ENCODE assay signal across 1 cellular context in the genomic region with DNA sequence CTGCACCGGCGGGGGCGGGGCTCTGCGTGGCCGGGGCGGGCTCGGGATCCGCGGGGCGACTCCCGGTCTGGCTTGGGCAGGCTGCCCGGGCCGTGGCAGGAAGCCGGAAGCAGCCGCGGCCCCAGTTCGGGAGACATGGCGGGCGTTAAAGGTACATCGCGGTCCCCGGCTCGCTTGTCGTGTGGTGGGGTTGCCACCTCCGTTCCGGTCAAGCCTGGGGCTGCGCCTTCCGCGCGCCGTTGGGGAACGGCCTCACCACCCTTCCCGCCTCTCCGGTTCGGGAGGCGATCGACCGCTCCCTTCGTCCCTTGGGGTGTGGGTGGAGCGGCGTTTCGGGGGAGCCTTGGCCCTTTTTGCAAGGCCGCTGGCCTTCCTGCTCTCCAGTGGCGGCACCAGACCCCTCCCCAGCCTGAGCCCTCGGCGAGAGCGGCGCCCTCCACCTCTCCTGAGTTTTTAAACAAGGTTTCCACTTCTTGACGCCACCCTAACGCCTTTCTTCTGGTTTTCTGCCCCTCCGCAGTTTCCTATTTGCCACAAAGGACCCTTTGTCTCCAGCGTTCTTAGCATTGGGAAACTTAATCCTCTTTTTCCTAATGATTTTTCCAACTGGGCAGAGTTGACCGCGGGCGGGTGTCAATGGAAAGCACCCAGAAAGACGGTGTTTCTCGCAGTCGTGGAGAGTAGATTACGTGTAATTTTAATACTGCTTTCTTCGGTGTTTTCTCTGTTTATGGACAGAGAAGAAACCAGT.
TF ChIP-seq lines count a peak whose summit lies in the region.

A gene with protein sequence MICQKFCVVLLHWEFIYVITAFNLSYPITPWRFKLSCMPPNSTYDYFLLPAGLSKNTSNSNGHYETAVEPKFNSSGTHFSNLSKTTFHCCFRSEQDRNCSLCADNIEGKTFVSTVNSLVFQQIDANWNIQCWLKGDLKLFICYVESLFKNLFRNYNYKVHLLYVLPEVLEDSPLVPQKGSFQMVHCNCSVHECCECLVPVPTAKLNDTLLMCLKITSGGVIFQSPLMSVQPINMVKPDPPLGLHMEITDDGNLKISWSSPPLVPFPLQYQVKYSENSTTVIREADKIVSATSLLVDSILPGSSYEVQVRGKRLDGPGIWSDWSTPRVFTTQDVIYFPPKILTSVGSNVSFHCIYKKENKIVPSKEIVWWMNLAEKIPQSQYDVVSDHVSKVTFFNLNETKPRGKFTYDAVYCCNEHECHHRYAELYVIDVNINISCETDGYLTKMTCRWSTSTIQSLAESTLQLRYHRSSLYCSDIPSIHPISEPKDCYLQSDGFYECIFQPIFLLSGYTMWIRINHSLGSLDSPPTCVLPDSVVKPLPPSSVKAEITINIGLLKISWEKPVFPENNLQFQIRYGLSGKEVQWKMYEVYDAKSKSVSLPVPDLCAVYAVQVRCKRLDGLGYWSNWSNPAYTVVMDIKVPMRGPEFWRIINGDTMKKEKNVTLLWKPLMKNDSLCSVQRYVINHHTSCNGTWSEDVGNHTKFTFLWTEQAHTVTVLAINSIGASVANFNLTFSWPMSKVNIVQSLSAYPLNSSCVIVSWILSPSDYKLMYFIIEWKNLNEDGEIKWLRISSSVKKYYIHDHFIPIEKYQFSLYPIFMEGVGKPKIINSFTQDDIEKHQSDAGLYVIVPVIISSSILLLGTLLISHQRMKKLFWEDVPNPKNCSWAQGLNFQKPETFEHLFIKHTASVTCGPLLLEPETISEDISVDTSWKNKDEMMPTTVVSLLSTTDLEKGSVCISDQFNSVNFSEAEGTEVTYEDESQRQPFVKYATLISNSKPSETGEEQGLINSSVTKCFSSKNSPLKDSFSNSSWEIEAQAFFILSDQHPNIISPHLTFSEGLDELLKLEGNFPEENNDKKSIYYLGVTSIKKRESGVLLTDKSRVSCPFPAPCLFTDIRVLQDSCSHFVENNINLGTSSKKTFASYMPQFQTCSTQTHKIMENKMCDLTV (plus strand): TSS at position 79 of the 751 bp plus-strand sequence. CDS start 144,898 bp downstream, outside the sequence.
A gene with protein sequence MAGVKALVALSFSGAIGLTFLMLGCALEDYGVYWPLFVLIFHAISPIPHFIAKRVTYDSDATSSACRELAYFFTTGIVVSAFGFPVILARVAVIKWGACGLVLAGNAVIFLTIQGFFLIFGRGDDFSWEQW (plus strand): TSS at position 79 of the 751 bp plus-strand sequence. CDS start 57 bp downstream, at position 136.

TF ChIP-seq in HepG2, 621 proteins besides CTCF, POLR2A, EP300 and RAD21 (continued from another document and continues in another):
- TF ChIP-seq, protein P1, sequence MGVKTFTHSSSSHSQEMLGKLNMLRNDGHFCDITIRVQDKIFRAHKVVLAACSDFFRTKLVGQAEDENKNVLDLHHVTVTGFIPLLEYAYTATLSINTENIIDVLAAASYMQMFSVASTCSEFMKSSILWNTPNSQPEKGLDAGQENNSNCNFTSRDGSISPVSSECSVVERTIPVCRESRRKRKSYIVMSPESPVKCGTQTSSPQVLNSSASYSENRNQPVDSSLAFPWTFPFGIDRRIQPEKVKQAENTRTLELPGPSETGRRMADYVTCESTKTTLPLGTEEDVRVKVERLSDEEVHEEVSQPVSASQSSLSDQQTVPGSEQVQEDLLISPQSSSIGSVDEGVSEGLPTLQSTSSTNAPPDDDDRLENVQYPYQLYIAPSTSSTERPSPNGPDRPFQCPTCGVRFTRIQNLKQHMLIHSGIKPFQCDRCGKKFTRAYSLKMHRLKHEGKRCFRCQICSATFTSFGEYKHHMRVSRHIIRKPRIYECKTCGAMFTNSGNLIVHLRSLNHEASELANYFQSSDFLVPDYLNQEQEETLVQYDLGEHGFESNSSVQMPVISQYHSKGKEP (CRISPR knock-in tag; IDR thresholded peaks at IDR 0.05) = 0 out of 2 replicates have a peak, but pooled peaks have one; percentile 23
- TF ChIP-seq NCOA2 (CRISPR knock-in tag; IDR thresholded peaks at IDR 0.05) = no peak
- TF ChIP-seq RXRB (CRISPR knock-in tag; IDR thresholded peaks at IDR 0.05; ENCODE audit: borderline replicate concordance) = peak; percentile 26; the same call in 1 of the 2 replicates
- TF ChIP-seq SP4 (CRISPR knock-in tag; IDR thresholded peaks at IDR 0.05) = peak; percentile 79; the same call in 1 of the 2 replicates
- TF ChIP-seq ZSCAN12 (CRISPR knock-in tag; IDR thresholded peaks at IDR 0.05) = 0 out of 2 replicates have a peak, but pooled peaks have one; percentile 84
- TF ChIP-seq, protein P2, sequence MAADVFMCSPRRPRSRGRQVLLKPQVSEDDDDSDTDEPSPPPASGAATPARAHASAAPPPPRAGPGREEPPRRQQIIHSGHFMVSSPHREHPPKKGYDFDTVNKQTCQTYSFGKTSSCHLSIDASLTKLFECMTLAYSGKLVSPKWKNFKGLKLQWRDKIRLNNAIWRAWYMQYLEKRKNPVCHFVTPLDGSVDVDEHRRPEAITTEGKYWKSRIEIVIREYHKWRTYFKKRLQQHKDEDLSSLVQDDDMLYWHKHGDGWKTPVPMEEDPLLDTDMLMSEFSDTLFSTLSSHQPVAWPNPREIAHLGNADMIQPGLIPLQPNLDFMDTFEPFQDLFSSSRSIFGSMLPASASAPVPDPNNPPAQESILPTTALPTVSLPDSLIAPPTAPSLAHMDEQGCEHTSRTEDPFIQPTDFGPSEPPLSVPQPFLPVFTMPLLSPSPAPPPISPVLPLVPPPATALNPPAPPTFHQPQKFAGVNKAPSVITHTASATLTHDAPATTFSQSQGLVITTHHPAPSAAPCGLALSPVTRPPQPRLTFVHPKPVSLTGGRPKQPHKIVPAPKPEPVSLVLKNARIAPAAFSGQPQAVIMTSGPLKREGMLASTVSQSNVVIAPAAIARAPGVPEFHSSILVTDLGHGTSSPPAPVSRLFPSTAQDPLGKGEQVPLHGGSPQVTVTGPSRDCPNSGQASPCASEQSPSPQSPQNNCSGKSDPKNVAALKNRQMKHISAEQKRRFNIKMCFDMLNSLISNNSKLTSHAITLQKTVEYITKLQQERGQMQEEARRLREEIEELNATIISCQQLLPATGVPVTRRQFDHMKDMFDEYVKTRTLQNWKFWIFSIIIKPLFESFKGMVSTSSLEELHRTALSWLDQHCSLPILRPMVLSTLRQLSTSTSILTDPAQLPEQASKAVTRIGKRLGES (CRISPR knock-in tag; IDR thresholded peaks at IDR 0.05; ENCODE audit: borderline replicate concordance) = no peak
- 0 out of 2 replicates have a peak, but pooled peaks have one; percentile 54 for TF ChIP-seq ZNF878 (CRISPR knock-in tag; IDR thresholded peaks at IDR 0.05)
- TF ChIP-seq ZMAT3 (CRISPR knock-in tag; conservative IDR thresholded peaks at IDR 0.05) = 0 out of 2 replicates have a peak, but pooled peaks have one; percentile 66
- peak; percentile 64 for TF ChIP-seq HDAC2 (CRISPR knock-in tag; IDR thresholded peaks at IDR 0.05)
- TF ChIP-seq GZF1 (CRISPR knock-in tag; IDR thresholded peaks at IDR 0.05) = no peak; the same call in 1 of the 2 replicates
- no peak for TF ChIP-seq LCORL (IDR thresholded peaks at IDR 0.05)
- TF ChIP-seq LCORL (CRISPR knock-in tag; IDR thresholded peaks at IDR 0.05) = 0 out of 2 replicates have a peak, but pooled peaks have one; percentile 23
- no peak for TF ChIP-seq CAMTA2 (CRISPR knock-in tag; IDR thresholded peaks at IDR 0.05; ENCODE audit: borderline replicate concordance)
- TF ChIP-seq ZNF558 (CRISPR knock-in tag; IDR thresholded peaks at IDR 0.05; ENCODE audit: borderline replicate concordance) = peak; percentile 22; the same call in 1 of the 2 replicates
- TF ChIP-seq REL (CRISPR knock-in tag; conservative IDR thresholded peaks at IDR 0.05) = no peak
- 0 out of 2 replicates have a peak, but pooled peaks have one; percentile 35 for TF ChIP-seq ZNF546 (CRISPR knock-in tag; conservative IDR thresholded peaks at IDR 0.05)
- TF ChIP-seq, protein P3, sequence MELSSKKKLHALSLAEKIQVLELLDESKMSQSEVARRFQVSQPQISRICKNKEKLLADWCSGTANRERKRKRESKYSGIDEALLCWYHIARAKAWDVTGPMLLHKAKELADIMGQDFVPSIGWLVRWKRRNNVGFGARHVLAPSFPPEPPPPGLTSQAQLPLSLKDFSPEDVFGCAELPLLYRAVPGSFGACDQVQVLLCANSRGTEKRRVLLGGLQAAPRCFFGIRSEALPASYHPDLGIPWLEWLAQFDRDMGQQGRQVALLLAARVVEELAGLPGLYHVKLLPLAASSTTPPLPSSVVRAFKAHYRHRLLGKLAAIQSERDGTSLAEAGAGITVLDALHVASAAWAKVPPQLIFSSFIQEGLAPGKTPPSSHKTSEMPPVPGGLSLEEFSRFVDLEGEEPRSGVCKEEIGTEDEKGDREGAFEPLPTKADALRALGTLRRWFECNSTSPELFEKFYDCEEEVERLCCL (CRISPR knock-in tag; IDR thresholded peaks at IDR 0.05; ENCODE audit: borderline replicate concordance) = no peak
- TF ChIP-seq NR2F6 (IDR thresholded peaks at IDR 0.05) = no peak
- TF ChIP-seq NR2F6 (CRISPR knock-in tag; IDR thresholded peaks at IDR 0.05) = peak; percentile 44; the same call in 1 of the 2 replicates
- no peak for TF ChIP-seq ZSCAN22 (CRISPR knock-in tag; IDR thresholded peaks at IDR 0.05)
- TF ChIP-seq ZNF652 (CRISPR knock-in tag; IDR thresholded peaks at IDR 0.05; ENCODE audit: borderline replicate concordance, low read depth) = no peak
- TF ChIP-seq ATRX (CRISPR knock-in tag; IDR thresholded peaks at IDR 0.05; ENCODE audit: borderline replicate concordance) = no peak
- TF ChIP-seq, protein P4, sequence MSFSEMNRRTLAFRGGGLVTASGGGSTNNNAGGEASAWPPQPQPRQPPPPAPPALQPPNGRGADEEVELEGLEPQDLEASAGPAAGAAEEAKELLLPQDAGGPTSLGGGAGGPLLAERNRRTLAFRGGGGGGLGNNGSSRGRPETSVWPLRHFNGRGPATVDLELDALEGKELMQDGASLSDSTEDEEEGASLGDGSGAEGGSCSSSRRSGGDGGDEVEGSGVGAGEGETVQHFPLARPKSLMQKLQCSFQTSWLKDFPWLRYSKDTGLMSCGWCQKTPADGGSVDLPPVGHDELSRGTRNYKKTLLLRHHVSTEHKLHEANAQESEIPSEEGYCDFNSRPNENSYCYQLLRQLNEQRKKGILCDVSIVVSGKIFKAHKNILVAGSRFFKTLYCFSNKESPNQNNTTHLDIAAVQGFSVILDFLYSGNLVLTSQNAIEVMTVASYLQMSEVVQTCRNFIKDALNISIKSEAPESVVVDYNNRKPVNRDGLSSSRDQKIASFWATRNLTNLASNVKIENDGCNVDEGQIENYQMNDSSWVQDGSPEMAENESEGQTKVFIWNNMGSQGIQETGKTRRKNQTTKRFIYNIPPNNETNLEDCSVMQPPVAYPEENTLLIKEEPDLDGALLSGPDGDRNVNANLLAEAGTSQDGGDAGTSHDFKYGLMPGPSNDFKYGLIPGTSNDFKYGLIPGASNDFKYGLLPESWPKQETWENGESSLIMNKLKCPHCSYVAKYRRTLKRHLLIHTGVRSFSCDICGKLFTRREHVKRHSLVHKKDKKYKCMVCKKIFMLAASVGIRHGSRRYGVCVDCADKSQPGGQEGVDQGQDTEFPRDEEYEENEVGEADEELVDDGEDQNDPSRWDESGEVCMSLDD (CRISPR knock-in tag; IDR thresholded peaks at IDR 0.05; ENCODE audit: borderline replicate concordance) = peak; percentile 68; the same call in 1 of the 2 replicates
- TF ChIP-seq ZNF619 (CRISPR knock-in tag; IDR thresholded peaks at IDR 0.05) = no peak
- TF ChIP-seq, protein P5, sequence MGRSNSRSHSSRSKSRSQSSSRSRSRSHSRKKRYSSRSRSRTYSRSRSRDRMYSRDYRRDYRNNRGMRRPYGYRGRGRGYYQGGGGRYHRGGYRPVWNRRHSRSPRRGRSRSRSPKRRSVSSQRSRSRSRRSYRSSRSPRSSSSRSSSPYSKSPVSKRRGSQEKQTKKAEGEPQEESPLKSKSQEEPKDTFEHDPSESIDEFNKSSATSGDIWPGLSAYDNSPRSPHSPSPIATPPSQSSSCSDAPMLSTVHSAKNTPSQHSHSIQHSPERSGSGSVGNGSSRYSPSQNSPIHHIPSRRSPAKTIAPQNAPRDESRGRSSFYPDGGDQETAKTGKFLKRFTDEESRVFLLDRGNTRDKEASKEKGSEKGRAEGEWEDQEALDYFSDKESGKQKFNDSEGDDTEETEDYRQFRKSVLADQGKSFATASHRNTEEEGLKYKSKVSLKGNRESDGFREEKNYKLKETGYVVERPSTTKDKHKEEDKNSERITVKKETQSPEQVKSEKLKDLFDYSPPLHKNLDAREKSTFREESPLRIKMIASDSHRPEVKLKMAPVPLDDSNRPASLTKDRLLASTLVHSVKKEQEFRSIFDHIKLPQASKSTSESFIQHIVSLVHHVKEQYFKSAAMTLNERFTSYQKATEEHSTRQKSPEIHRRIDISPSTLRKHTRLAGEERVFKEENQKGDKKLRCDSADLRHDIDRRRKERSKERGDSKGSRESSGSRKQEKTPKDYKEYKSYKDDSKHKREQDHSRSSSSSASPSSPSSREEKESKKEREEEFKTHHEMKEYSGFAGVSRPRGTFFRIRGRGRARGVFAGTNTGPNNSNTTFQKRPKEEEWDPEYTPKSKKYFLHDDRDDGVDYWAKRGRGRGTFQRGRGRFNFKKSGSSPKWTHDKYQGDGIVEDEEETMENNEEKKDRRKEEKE (IDR thresholded peaks at IDR 0.05) = no peak
- TF ChIP-seq XBP1 (CRISPR knock-in tag; IDR thresholded peaks at IDR 0.05) = no peak
- no peak for TF ChIP-seq ZNF260 (CRISPR knock-in tag; IDR thresholded peaks at IDR 0.05; ENCODE audit: borderline replicate concordance, low read depth)
- TF ChIP-seq, protein P6, sequence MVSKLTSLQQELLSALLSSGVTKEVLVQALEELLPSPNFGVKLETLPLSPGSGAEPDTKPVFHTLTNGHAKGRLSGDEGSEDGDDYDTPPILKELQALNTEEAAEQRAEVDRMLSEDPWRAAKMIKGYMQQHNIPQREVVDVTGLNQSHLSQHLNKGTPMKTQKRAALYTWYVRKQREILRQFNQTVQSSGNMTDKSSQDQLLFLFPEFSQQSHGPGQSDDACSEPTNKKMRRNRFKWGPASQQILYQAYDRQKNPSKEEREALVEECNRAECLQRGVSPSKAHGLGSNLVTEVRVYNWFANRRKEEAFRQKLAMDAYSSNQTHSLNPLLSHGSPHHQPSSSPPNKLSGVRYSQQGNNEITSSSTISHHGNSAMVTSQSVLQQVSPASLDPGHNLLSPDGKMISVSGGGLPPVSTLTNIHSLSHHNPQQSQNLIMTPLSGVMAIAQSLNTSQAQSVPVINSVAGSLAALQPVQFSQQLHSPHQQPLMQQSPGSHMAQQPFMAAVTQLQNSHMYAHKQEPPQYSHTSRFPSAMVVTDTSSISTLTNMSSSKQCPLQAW (CRISPR knock-in tag; IDR thresholded peaks at IDR 0.05) = no peak
- no peak for TF ChIP-seq MED13 (CRISPR knock-in tag; IDR thresholded peaks at IDR 0.05)
- peak; percentile 23; the same call in 1 of the 2 replicates for TF ChIP-seq FOXJ3 (CRISPR knock-in tag; IDR thresholded peaks at IDR 0.05; ENCODE audit: borderline replicate concordance)
- TF ChIP-seq RBFOX2 (IDR thresholded peaks at IDR 0.05; ENCODE audit: low read depth, low read length) = peak; percentile 94
- peak; percentile 50; the same call in 1 of the 2 replicates for TF ChIP-seq ZNF780A (CRISPR knock-in tag; IDR thresholded peaks at IDR 0.05)
- peak; percentile 69; the same call in 1 of the 2 replicates for TF ChIP-seq KAT7 (CRISPR knock-in tag; IDR thresholded peaks at IDR 0.05; ENCODE audit: borderline replicate concordance)
- peak; percentile 81 for TF ChIP-seq SAP130 (CRISPR knock-in tag; IDR thresholded peaks at IDR 0.05; ENCODE audit: low read depth)
- TF ChIP-seq ZFP36L1 (CRISPR knock-in tag; IDR thresholded peaks at IDR 0.05) = no peak
- no peak for TF ChIP-seq CENPT (CRISPR knock-in tag; IDR thresholded peaks at IDR 0.05; ENCODE audit: low read depth)
- no peak for TF ChIP-seq CREB1 (IDR thresholded peaks at IDR 0.05)
- peak; percentile 52; the same call in 1 of the 2 replicates for TF ChIP-seq CREB1 (CRISPR knock-in tag; IDR thresholded peaks at IDR 0.05)
- no peak for TF ChIP-seq NPAS2 (CRISPR knock-in tag; IDR thresholded peaks at IDR 0.05; ENCODE audit: borderline replicate concordance)
